2 cellular contexts compared by ENCODE assay signal in the genomic region with DNA sequence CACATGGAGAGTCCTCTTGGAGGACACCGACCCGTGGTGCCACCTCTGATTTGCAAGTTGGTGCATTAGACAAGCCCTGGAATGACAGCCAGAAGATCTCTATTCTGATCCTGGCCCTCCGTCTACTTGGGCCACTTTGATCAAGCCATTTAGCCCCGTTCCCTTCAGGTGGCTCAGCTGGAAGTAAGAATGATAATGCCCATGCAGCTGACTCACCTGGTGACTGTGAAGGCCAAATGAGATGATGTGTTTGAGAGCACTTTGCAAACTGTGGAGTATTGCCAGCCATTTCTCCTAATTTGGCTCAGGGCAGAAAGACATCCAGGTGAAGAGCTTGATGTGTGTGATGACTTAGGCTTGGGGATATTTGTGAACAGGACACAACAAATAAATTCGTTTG.
TF ChIP-seq lines count a peak whose summit lies in the region.

No MANE protein-coding gene starts in this region.

TF ChIP-seq in IMR-90, 13 proteins besides CTCF, POLR2A, EP300 and RAD21 (continued from another document):
- TF ChIP-seq, protein P1, sequence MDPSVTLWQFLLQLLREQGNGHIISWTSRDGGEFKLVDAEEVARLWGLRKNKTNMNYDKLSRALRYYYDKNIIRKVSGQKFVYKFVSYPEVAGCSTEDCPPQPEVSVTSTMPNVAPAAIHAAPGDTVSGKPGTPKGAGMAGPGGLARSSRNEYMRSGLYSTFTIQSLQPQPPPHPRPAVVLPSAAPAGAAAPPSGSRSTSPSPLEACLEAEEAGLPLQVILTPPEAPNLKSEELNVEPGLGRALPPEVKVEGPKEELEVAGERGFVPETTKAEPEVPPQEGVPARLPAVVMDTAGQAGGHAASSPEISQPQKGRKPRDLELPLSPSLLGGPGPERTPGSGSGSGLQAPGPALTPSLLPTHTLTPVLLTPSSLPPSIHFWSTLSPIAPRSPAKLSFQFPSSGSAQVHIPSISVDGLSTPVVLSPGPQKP (IDR thresholded peaks at IDR 0.05; ENCODE audit: borderline replicate concordance, low read depth, low read length): no peak
- TF ChIP-seq RCOR1 (IDR thresholded peaks at IDR 0.05; ENCODE audit: insufficient replicate concordance, low read length): no peak
- no peak for TF ChIP-seq BHLHE40 (IDR thresholded peaks at IDR 0.05; ENCODE audit: low read depth, low read length)
- no peak for TF ChIP-seq RFX5 (IDR thresholded peaks at IDR 0.05; ENCODE audit: low read depth, low read length)
- no peak for TF ChIP-seq CHD1 (IDR thresholded peaks at IDR 0.05; ENCODE audit: low read depth, low read length)
- TF ChIP-seq, protein P2, sequence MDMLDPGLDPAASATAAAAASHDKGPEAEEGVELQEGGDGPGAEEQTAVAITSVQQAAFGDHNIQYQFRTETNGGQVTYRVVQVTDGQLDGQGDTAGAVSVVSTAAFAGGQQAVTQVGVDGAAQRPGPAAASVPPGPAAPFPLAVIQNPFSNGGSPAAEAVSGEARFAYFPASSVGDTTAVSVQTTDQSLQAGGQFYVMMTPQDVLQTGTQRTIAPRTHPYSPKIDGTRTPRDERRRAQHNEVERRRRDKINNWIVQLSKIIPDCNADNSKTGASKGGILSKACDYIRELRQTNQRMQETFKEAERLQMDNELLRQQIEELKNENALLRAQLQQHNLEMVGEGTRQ (IDR thresholded peaks at IDR 0.05; ENCODE audit: low read depth, low read length): no peak
- no peak for TF ChIP-seq MAFK (IDR thresholded peaks at IDR 0.05; ENCODE audit: low read depth, low read length)
- no peak for TF ChIP-seq FOS (IDR thresholded peaks at IDR 0.05; ENCODE audit: low read depth, low read length)
- no peak for TF ChIP-seq MXI1 (IDR thresholded peaks at IDR 0.05; ENCODE audit: borderline replicate concordance, low read depth, low read length)
- no peak for TF ChIP-seq SMC3 (IDR thresholded peaks at IDR 0.05; ENCODE audit: low read depth, low read length)
- no peak for TF ChIP-seq MAZ (IDR thresholded peaks at IDR 0.05; ENCODE audit: borderline replicate concordance, low read depth, low read length)

TF ChIP-seq in WTC11, 78 proteins besides CTCF, POLR2A, EP300 and RAD21 (continued from another document):
- TF ChIP-seq ZNF317 (CRISPR knock-in tag; IDR thresholded peaks at IDR 0.05; ENCODE audit: borderline replicate concordance, low read depth) (no peak), ZNF423 (CRISPR knock-in tag; IDR thresholded peaks at IDR 0.05) (no peak), NFATC4 (CRISPR knock-in tag; IDR thresholded peaks at IDR 0.05) (no peak), ZNF416 (CRISPR knock-in tag; IDR thresholded peaks at IDR 0.05) (no peak), MXD4 (CRISPR knock-in tag; IDR thresholded peaks at IDR 0.05; ENCODE audit: borderline replicate concordance) (no peak), KAT7 (CRISPR knock-in tag; IDR thresholded peaks at IDR 0.05; ENCODE audit: borderline replicate concordance) (no peak)
- TF ChIP-seq, protein P3, sequence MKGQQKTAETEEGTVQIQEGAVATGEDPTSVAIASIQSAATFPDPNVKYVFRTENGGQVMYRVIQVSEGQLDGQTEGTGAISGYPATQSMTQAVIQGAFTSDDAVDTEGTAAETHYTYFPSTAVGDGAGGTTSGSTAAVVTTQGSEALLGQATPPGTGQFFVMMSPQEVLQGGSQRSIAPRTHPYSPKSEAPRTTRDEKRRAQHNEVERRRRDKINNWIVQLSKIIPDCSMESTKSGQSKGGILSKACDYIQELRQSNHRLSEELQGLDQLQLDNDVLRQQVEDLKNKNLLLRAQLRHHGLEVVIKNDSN (CRISPR knock-in tag; IDR thresholded peaks at IDR 0.05): no peak
- TF ChIP-seq, protein P4, sequence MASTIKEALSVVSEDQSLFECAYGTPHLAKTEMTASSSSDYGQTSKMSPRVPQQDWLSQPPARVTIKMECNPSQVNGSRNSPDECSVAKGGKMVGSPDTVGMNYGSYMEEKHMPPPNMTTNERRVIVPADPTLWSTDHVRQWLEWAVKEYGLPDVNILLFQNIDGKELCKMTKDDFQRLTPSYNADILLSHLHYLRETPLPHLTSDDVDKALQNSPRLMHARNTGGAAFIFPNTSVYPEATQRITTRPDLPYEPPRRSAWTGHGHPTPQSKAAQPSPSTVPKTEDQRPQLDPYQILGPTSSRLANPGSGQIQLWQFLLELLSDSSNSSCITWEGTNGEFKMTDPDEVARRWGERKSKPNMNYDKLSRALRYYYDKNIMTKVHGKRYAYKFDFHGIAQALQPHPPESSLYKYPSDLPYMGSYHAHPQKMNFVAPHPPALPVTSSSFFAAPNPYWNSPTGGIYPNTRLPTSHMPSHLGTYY (CRISPR knock-in tag; IDR thresholded peaks at IDR 0.05): no peak
TF ChIP-seq in WTC11: peak in this region for 0.
